ENCODE assay signal across 8 cellular contexts in the genomic region with DNA sequence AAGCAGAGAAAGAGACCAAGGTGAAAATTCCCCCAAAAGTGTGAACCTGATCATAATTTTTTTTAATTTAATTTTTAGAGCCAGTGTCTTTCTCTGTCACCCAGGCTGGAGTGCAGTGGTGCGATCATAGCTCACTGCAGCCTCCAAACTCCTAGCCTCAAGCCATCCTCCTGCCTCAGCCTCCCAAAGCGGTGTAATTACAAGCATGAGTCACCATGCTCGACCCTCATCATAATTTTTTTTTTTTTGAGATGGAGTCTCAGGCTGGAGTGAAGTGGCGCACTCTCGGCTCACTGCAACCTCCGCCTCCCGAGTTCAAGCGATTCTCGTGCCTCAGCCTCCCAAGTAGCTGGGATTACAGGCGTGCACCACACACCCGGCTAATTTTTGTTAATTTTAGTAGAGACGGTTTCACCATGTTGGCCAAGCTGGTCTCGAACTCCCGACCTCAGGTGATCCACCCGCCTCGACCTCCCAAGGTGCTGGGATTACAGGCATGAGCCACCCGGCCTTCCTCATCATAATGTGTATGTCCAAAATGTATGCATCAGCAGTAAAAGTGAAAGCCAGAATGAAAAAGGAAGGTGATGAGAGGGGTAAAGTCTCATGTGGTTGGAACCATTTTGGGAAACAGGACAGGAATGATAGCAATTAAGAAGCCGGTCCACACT. TPM values are rescaled to one million over a fixed set of nuclear protein-coding genes. Genes with fewer than 3 reads are reported as not detected.
DNase-seq lines count a peak whose midpoint lies in the region; ATAC-seq and TF ChIP-seq lines count a peak whose summit lies in the region.
"Not testable (repeated sequence)": the region's sequence is repeated elsewhere in the genome, so short reads cannot be mapped to it uniquely, and the experiment has no call there.

No MANE protein-coding gene starts in this region.

- not testable (repeated sequence) for H3K27me3 Mint-ChIP-seq in activated CD4-positive, alpha-beta memory T cell treated with anti-CD3 and anti-CD28 coated beads for 36 hours; MCF 10A (ENCODE audit: insufficient read depth, unreplicated experiment)

- H3K4me1 Mint-ChIP-seq in activated CD4-positive, alpha-beta memory T cell treated with anti-CD3 and anti-CD28 coated beads for 36 hours (ENCODE audit: low read depth), result peaks cover 23% of the 10 kb centered on the region
- H3K4me1 Mint-ChIP-seq in MCF 10A (ENCODE audit: insufficient read depth, unreplicated experiment), result peaks cover 14% of the 10 kb centered on the region

- not testable (repeated sequence) for H3K27ac ChIP-seq in mesendoderm (ENCODE audit: low read depth, low read length); urinary bladder (ENCODE audit: low read depth)
- H3K27ac ChIP-seq in gastrocnemius medialis, result peak overlapping the region; percentile 91 to 97 (median 94)

- H3K4ac ChIP-seq in mesendoderm (ENCODE audit: low read depth, low read length), result not testable (repeated sequence)

- DNase-seq in MV-4-11 (lab: John Stamatoyannopoulos, UW) (peak; percentile 53), gastrocnemius medialis (peak in 1 of 2 donors; percentile 10)
- peak; percentile 28 for DNase-seq in activated CD4-positive, alpha-beta memory T cell treated with anti-CD3 and anti-CD28 coated beads for 36 hours
- DNase-seq in MCF 10A (ENCODE audit: unreplicated experiment); fibroblast of villous mesenchyme (ENCODE audit: low read depth); mesendoderm: not testable (repeated sequence)

- not testable (repeated sequence) for H3K9me3 ChIP-seq in ES-I3 (ENCODE audit: control insufficient read depth, insufficient read depth, low read length); gastrocnemius medialis

- H3K9ac ChIP-seq in ES-I3 (ENCODE audit: low read depth, low read length), result peak overlapping the region; percentile 98
- peak overlapping the region; percentile 71 for H3K9ac ChIP-seq in mesendoderm (ENCODE audit: low read length)

- H3K27me3 ChIP-seq in mesendoderm (ENCODE audit: insufficient read depth, low read length, poor library complexity); gastrocnemius medialis: not testable (repeated sequence)

- H3K4me3 ChIP-seq in fibroblast of villous mesenchyme (ENCODE audit: low read depth, low read length), result peak overlapping the region; percentile 72
- not testable (repeated sequence) for H3K4me3 ChIP-seq in mesendoderm (ENCODE audit: low read length)
- H3K4me3 ChIP-seq in gastrocnemius medialis, result peak overlapping the region; percentile 76 to 90 (median 84)
- peak overlapping the region; percentile 65 for H3K4me3 ChIP-seq in urinary bladder (ENCODE audit: low read depth, low read length)

- peaks cover 29% of the 10 kb centered on the region for H3K36me3 Mint-ChIP-seq in activated CD4-positive, alpha-beta memory T cell treated with anti-CD3 and anti-CD28 coated beads for 36 hours
- H3K36me3 Mint-ChIP-seq in MCF 10A (ENCODE audit: insufficient read depth, unreplicated experiment), result peaks cover 39% of the 10 kb centered on the region

- WGBS in mesendoderm (ENCODE audit: extremely low coverage, insufficient coverage, low lambda C conversion rate), result no CpG with 5 or more reads among the region's 18 CpGs
- 70% methylated on average over 18 of the region's 18 CpGs for WGBS in urinary bladder

- not testable (repeated sequence) for H2BK120ac ChIP-seq in mesendoderm (ENCODE audit: low read depth, low read length)

- H2BK5ac ChIP-seq in mesendoderm (ENCODE audit: low read length), result not testable (repeated sequence)

- peak overlapping the region; percentile 91 for H3K27ac Mint-ChIP-seq in activated CD4-positive, alpha-beta memory T cell treated with anti-CD3 and anti-CD28 coated beads for 36 hours
- H3K27ac Mint-ChIP-seq in MCF 10A (ENCODE audit: low read depth, unreplicated experiment), result peak overlapping the region; percentile 97

- H4K5ac ChIP-seq in mesendoderm (ENCODE audit: low read length), result not testable (repeated sequence)

- peak overlapping the region; percentile 24 for H3K18ac ChIP-seq in mesendoderm (ENCODE audit: low read length)

- peaks cover 17% of the 10 kb centered on the region for H3K79me2 ChIP-seq in mesendoderm (ENCODE audit: control insufficient read depth, insufficient read depth, low read length)

- not testable (repeated sequence) for TF ChIP-seq CTCF in MCF 10A (IDR thresholded peaks at IDR 0.05; ENCODE audit: unreplicated experiment); fibroblast of villous mesenchyme (IDR thresholded peaks at IDR 0.05; ENCODE audit: insufficient read depth, low read depth, low read length); gastrocnemius medialis (IDR thresholded peaks at IDR 0.05 in 4 of 5, conservative IDR thresholded peaks at IDR 0.05 in 1 of 5)

- H2BK15ac ChIP-seq in mesendoderm (replicated peaks; ENCODE audit: low read depth), result not testable (repeated sequence)

- BruUV-seq in MCF 10A (replicated peaks; lab: Mats Ljungman, UMichigan), result TSS peak; percentile 91

- peak overlapping the region; percentile 93 for H3K56ac ChIP-seq in mesendoderm (ENCODE audit: low read length)

- H3K4me1 ChIP-seq in ES-I3 (ENCODE audit: insufficient read depth, low read length); mesendoderm (ENCODE audit: control insufficient read depth, low read depth, low read length); urinary bladder (ENCODE audit: insufficient read depth): not testable (repeated sequence)
- peaks cover 12 to 16% of the 10 kb centered on the region in 2 donors for H3K4me1 ChIP-seq in gastrocnemius medialis

- H3K23ac ChIP-seq in mesendoderm (ENCODE audit: low read length), result not testable (repeated sequence)

- not testable (repeated sequence) for TF ChIP-seq POLR2A in gastrocnemius medialis (IDR thresholded peaks at IDR 0.05)

- in situ Hi-C loops in gastrocnemius medialis (cut with MboI; ENCODE audit: low sequenced_read_pairs in 4 of 4), result not testable (repeated sequence)

- H3K79me1 ChIP-seq in mesendoderm (ENCODE audit: low read length), result peaks cover 15% of the 10 kb centered on the region

- H3K4me3 Mint-ChIP-seq in activated CD4-positive, alpha-beta memory T cell treated with anti-CD3 and anti-CD28 coated beads for 36 hours, result peak overlapping the region; percentile 87
- H3K4me3 Mint-ChIP-seq in MCF 10A (ENCODE audit: unreplicated experiment), result peak overlapping the region; percentile 92

- H3K36me3 ChIP-seq in ES-I3 (ENCODE audit: insufficient read depth, low read length) (peaks cover 15% of the 10 kb centered on the region; the same call in 1 of the 2 replicates), gastrocnemius medialis (peaks cover 0 to 20% of the 10 kb centered on the region in 2 donors)
- not testable (repeated sequence) for H3K36me3 ChIP-seq in mesendoderm (ENCODE audit: control insufficient read depth, insufficient read depth, low read length); urinary bladder (ENCODE audit: insufficient read depth)

- not testable (repeated sequence) for H4K8ac ChIP-seq in mesendoderm (ENCODE audit: low read depth, low read length)

- POLR2A ChIA-PET in activated CD4-positive, alpha-beta memory T cell treated with anti-CD3 and anti-CD28 coated beads for 36 hours (lab: Charles Lee), result interaction anchor here (0.6 to 4.3 kb wide), 10 partner anchors 9 to 274 kb away, joined by 3 to 30 read pairs (median 6); a partner anchor contains a TSS
- POLR2A ChIA-PET in MCF 10A (lab: Yijun Ruan, JAX), result interaction anchor here (0.6 to 4.7 kb wide), 24 partner anchors 9 to 515 kb away, joined by 3 to 67 read pairs (median 5); a partner anchor contains a TSS

- intact Hi-C loops in activated CD4-positive, alpha-beta memory T cell treated with anti-CD3 and anti-CD28 coated beads for 36 hours (cut with micrococcal nuclease), result loop anchor here (1.0 to 5.0 kb wide), 3 partner anchors 26 to 237 kb away; a partner anchor contains a TSS
- intact Hi-C loops in MCF 10A (cut with micrococcal nuclease) (loop anchor here (2.0 kb wide), 1 partner anchor 25 kb away; a partner anchor contains a TSS), gastrocnemius medialis (cut with DNase I; ENCODE audit: low total_unique reads) (loop anchor here (1.0 kb wide), 2 partner anchors 32 to 101 kb away; a partner anchor contains a TSS)

- ATAC-seq in gastrocnemius medialis, result not testable (repeated sequence)

- not testable (repeated sequence) for H2AK5ac ChIP-seq in mesendoderm (ENCODE audit: low read length)

- CTCF ChIA-PET in activated CD4-positive, alpha-beta memory T cell treated with anti-CD3 and anti-CD28 coated beads for 36 hours (lab: Charles Lee), result interaction anchor here (0.7 to 2.2 kb wide), 6 partner anchors 13 to 101 kb away, joined by 3 to 9 read pairs (median 3); a partner anchor contains a TSS
- CTCF ChIA-PET in MCF 10A (lab: Yijun Ruan, JAX), result interaction anchor here (1.3 to 2.1 kb wide), 2 partner anchors 31 to 170 kb away, joined by 5 to 6 read pairs; no protein-coding TSS in a partner anchor

- H3K4me2 ChIP-seq in mesendoderm (ENCODE audit: low read length), result peak overlapping the region; percentile 60

- H3K9me3 Mint-ChIP-seq in activated CD4-positive, alpha-beta memory T cell treated with anti-CD3 and anti-CD28 coated beads for 36 hours; MCF 10A (ENCODE audit: unreplicated experiment): not testable (repeated sequence)

RNA-seq across cellular contexts. Expression of a gene that starts 0.6 kb away (rescaled TPM):
- 100 to 1,000 TPM; 220 to 226 TPM for total RNA-seq in activated CD4-positive, alpha-beta memory T cell treated with anti-CD3 and anti-CD28 coated beads for 36 hours
- total RNA-seq in MCF 10A (2022), result 221 and 261 TPM in 2 replicates
- 215 and 291 TPM in 2 replicates for total RNA-seq in fibroblast of villous mesenchyme
- polyA plus RNA-seq in mesendoderm (2013, experiment 1 of 2), result 668 TPM
- polyA plus RNA-seq in mesendoderm (2013, experiment 2 of 2), result 669 TPM
- total RNA-seq in gastrocnemius medialis, result 100 to 1,000 TPM; 176 to 243 (median 212) TPM
- total RNA-seq in urinary bladder, result 194 TPM
- polyA plus RNA-seq in urinary bladder, result 183 TPM

RNA-seq across cellular contexts. Expression of a gene that starts 25.7 kb away (rescaled TPM):
- total RNA-seq in activated CD4-positive, alpha-beta memory T cell treated with anti-CD3 and anti-CD28 coated beads for 36 hours, result 1 to 10 TPM; 4.0 to 4.5 TPM
- 1.9 and 2.3 TPM in 2 replicates for total RNA-seq in MCF 10A (2022)
- 0.64 and 2.2 TPM in 2 replicates for total RNA-seq in fibroblast of villous mesenchyme
- polyA plus RNA-seq in mesendoderm (2013, experiment 1 of 2), result 19.0 TPM
- 19.0 TPM for polyA plus RNA-seq in mesendoderm (2013, experiment 2 of 2)
- 1 to 10 TPM in 2 of 4 donors, under 1 TPM in 2; 0.07 to 1.6 (median 0.71) TPM for total RNA-seq in gastrocnemius medialis
- 3.3 TPM for total RNA-seq in urinary bladder
- polyA plus RNA-seq in urinary bladder, result 2.6 TPM

RNA-seq across cellular contexts. Expression of a gene that starts 32.2 kb away (rescaled TPM):
- 1 to 10 TPM; 2.2 to 2.7 TPM for total RNA-seq in activated CD4-positive, alpha-beta memory T cell treated with anti-CD3 and anti-CD28 coated beads for 36 hours
- total RNA-seq in MCF 10A (2022), result 1.2 and 1.3 TPM in 2 replicates
- 1.7 and 2.3 TPM in 2 replicates for total RNA-seq in fibroblast of villous mesenchyme
- 0.70 TPM for polyA plus RNA-seq in mesendoderm (2013, experiment 1 of 2)
- polyA plus RNA-seq in mesendoderm (2013, experiment 2 of 2), result 0.77 TPM
- total RNA-seq in gastrocnemius medialis, result 1 to 10 TPM in 3 of 4 donors, under 1 TPM in 1; 0.87 to 6.6 (median 4.4) TPM
- total RNA-seq in urinary bladder, result 7.1 TPM
- 4.8 TPM for polyA plus RNA-seq in urinary bladder
